27 cellular contexts compared by ENCODE assay signal in genomic region chr6:3460253-3460652, GRCh38.
"Had no signal": no experiment of that assay in that cellular context is flagged by ENCODE, and none has a peak within 500 bp of the region (broad histone marks: within the 10 kb centered on the region; RNA-seq: fewer than 3 reads in every experiment).

No MANE protein-coding gene starts in this region.

- H3K4me3 ChIP-seq: adrenal gland, Peyer's patch had no signal

- H3K27ac ChIP-seq: adrenal gland, KMS-11, Peyer's patch, WERI-Rb-1 had no signal

- H3K9ac ChIP-seq: KMS-11 had no signal

- DNase-seq: activated CD4-positive, alpha-beta memory T cell treated with anti-CD3 and anti-CD28 coated beads, Interleukin-2, amount 10 ng/mL, durations not matched to agents 7 days and 5 days; activated CD4-positive, alpha-beta T cell treated with anti-CD3 and anti-CD28 coated beads for 1 hour; activated CD4-positive, alpha-beta T cell treated with anti-CD3 and anti-CD28 coated beads for 48 hours; activated CD4-positive, CD25-positive, alpha-beta regulatory T cell; activated CD8-positive, alpha-beta memory T cell treated with anti-CD3 and anti-CD28 coated beads for 24 hours; activated gamma-delta T cell treated with Interleukin-2 at 50 U/mL for 16 hours; activated naive CD4-positive, alpha-beta T cell treated with anti-CD3 and anti-CD28 coated beads for 36 hours; activated T-cell treated with anti-CD3 and anti-CD28 coated beads, Interleukin-2, amount 50 U/mL, for 24 hours; adrenal gland; anterior cingulate cortex; central memory CD4-positive, alpha-beta T cell; MM.1S; NCI-H1092 treated with DMSO at 0.1 percent for 48 hours; NCI-H187; NCI-H2029 treated with DMSO at 0.1 percent for 48 hours; NCI-H2107; NCI-H2171; NCI-H510A; NK-92 treated with Interleukin-12 subunit alpha and Interleukin-12 subunit beta, amount 100 ng/mL, for 24 hours; PC-3; Peyer's patch; Right ventricle myocardium superior; RPMI8226; T1000; WERI-Rb-1 had no signal

- H3K4me2 ChIP-seq: KMS-11 had no signal

- H3K9me3 ChIP-seq: adrenal gland, Peyer's patch had no signal

- FAIRE-seq: bronchial epithelial cell had no signal

- H3K27me3 ChIP-seq: adrenal gland, Peyer's patch had no signal

- H3K36me3 ChIP-seq: adrenal gland, Peyer's patch, WERI-Rb-1 had no signal
